1 cellular context compared by ENCODE assay signal in genomic region chr20:53899351-53900167, GRCh38.
TF ChIP-seq lines count a peak whose summit lies in the region.

No MANE protein-coding gene starts in this region.

TF ChIP-seq in HEK293, 187 proteins besides CTCF, POLR2A, EP300 and RAD21 (continued from another document and continues in another):
- TF ChIP-seq, protein P1, sequence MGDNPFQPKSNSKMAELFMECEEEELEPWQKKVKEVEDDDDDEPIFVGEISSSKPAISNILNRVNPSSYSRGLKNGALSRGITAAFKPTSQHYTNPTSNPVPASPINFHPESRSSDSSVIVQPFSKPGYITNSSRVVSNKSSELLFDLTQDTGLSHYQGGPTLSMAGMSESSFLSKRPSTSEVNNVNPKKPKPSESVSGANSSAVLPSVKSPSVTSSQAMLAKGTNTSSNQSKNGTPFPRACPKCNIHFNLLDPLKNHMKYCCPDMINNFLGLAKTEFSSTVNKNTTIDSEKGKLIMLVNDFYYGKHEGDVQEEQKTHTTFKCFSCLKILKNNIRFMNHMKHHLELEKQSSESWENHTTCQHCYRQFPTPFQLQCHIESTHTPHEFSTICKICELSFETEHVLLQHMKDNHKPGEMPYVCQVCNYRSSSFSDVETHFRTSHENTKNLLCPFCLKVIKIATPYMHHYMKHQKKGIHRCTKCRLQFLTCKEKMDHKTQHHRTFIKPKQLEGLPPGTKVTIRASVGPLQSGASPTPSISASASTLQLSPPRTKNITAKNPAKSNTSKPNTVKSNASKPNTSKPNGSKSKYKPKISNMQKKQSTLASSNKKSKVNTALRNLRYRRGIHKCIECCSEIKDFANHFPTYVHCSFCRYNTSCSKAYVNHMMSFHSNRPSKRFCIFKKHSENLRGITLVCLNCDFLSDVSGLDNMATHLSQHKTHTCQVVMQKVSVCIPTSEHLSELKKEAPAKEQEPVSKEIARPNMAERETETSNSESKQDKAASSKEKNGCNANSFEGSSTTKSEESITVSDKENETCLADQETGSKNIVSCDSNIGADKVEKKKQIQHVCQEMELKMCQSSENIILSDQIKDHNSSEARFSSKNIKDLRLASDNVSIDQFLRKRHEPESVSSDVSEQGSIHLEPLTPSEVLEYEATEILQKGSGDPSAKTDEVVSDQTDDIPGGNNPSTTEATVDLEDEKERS (tag by site-specific recombination; IDR thresholded peaks at IDR 0.05): no peak
- TF ChIP-seq YY2 (tag by site-specific recombination; IDR thresholded peaks at IDR 0.05): no peak
- no peak for TF ChIP-seq ZNF433 (tag by site-specific recombination; IDR thresholded peaks at IDR 0.05; ENCODE audit: low read depth)
- TF ChIP-seq ZNF580 (tag by site-specific recombination; IDR thresholded peaks at IDR 0.05): no peak; the same call in 1 of the 2 replicates
- TF ChIP-seq ZNF544 (tag by site-specific recombination; IDR thresholded peaks at IDR 0.05): no peak
- no peak for TF ChIP-seq ZNF19 (tag by site-specific recombination; IDR thresholded peaks at IDR 0.05; ENCODE audit: low read depth)
- no peak for TF ChIP-seq ZNF211 (tag by site-specific recombination; IDR thresholded peaks at IDR 0.05; ENCODE audit: low read depth)
- peak; percentile 93 for TF ChIP-seq ZBTB1 (tag by site-specific recombination; IDR thresholded peaks at IDR 0.05)
- no peak for TF ChIP-seq ZNF169 (tag by site-specific recombination; IDR thresholded peaks at IDR 0.05)
- peak; percentile 84 for TF ChIP-seq ZNF488 (tag by site-specific recombination; IDR thresholded peaks at IDR 0.05)
- no peak for TF ChIP-seq ZNF707 (tag by site-specific recombination; IDR thresholded peaks at IDR 0.05)
- TF ChIP-seq ZNF10 (tag by site-specific recombination; IDR thresholded peaks at IDR 0.05): peak; percentile 64
- TF ChIP-seq, protein P2, sequence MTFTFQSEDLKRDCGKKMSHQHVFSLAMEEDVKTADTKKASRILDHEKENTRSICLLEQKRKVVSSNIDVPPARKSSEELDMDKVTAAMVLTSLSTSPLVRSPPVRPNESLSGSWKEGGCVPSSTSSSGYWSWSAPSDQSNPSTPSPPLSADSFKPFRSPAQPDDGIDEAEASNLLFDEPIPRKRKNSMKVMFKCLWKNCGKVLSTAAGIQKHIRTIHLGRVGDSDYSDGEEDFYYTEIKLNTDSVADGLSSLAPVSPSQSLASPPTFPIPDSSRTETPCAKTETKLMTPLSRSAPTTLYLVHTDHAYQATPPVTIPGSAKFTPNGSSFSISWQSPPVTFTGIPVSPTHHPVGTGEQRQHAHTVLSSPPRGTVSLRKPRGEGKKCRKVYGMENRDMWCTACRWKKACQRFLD (tag by site-specific recombination; IDR thresholded peaks at IDR 0.05): no peak
- no peak for TF ChIP-seq ZNF423 (tag by site-specific recombination; IDR thresholded peaks at IDR 0.05)
- peak; percentile 94 for TF ChIP-seq WT1 (tag by site-specific recombination; IDR thresholded peaks at IDR 0.05)
- peak; percentile 89 for TF ChIP-seq MEIS1 (CRISPR knock-in tag; IDR thresholded peaks at IDR 0.05; ENCODE audit: borderline replicate concordance)
- TF ChIP-seq ZNF529 (tag by site-specific recombination; IDR thresholded peaks at IDR 0.05; ENCODE audit: insufficient replicate concordance): peak; percentile 7
- no peak for TF ChIP-seq ZNF132 (tag by site-specific recombination; IDR thresholded peaks at IDR 0.05; ENCODE audit: borderline replicate concordance)
- TF ChIP-seq ZBTB17 (tag by site-specific recombination; IDR thresholded peaks at IDR 0.05): peak; percentile 95
- peak; percentile 46; the same call in 1 of the 2 replicates for TF ChIP-seq ZNF623 (tag by site-specific recombination; IDR thresholded peaks at IDR 0.05)
- no peak for TF ChIP-seq ZNF426 (tag by site-specific recombination; IDR thresholded peaks at IDR 0.05)
- no peak for TF ChIP-seq ZNF157 (tag by site-specific recombination; IDR thresholded peaks at IDR 0.05)
- TF ChIP-seq ZNF561 (tag by site-specific recombination; IDR thresholded peaks at IDR 0.05; ENCODE audit: borderline replicate concordance): peak; percentile 99
- TF ChIP-seq IKZF3 (tag by site-specific recombination; IDR thresholded peaks at IDR 0.05): peak; percentile 60; the same call in 1 of the 2 replicates
- TF ChIP-seq SCRT1 (tag by site-specific recombination; IDR thresholded peaks at IDR 0.05; ENCODE audit: borderline replicate concordance): no peak
- peak; percentile 69; the same call in 1 of the 2 replicates for TF ChIP-seq ZNF2 (tag by site-specific recombination; IDR thresholded peaks at IDR 0.05)
- TF ChIP-seq FEZF1 (tag by site-specific recombination; IDR thresholded peaks at IDR 0.05): peak; percentile 97
- TF ChIP-seq ZNF549 (tag by site-specific recombination; IDR thresholded peaks at IDR 0.05): no peak
- no peak for TF ChIP-seq ZNF664 (tag by site-specific recombination; IDR thresholded peaks at IDR 0.05)
- TF ChIP-seq ZNF138 (tag by site-specific recombination; IDR thresholded peaks at IDR 0.05; ENCODE audit: borderline replicate concordance): no peak
- TF ChIP-seq, protein P3, sequence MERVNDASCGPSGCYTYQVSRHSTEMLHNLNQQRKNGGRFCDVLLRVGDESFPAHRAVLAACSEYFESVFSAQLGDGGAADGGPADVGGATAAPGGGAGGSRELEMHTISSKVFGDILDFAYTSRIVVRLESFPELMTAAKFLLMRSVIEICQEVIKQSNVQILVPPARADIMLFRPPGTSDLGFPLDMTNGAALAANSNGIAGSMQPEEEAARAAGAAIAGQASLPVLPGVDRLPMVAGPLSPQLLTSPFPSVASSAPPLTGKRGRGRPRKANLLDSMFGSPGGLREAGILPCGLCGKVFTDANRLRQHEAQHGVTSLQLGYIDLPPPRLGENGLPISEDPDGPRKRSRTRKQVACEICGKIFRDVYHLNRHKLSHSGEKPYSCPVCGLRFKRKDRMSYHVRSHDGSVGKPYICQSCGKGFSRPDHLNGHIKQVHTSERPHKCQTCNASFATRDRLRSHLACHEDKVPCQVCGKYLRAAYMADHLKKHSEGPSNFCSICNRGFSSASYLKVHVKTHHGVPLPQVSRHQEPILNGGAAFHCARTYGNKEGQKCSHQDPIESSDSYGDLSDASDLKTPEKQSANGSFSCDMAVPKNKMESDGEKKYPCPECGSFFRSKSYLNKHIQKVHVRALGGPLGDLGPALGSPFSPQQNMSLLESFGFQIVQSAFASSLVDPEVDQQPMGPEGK (tag by site-specific recombination; IDR thresholded peaks at IDR 0.05): peak; percentile 96
- TF ChIP-seq ZNF791 (tag by site-specific recombination; IDR thresholded peaks at IDR 0.05): no peak
- peak; percentile 98 for TF ChIP-seq ZNF394 (tag by site-specific recombination; IDR thresholded peaks at IDR 0.05; ENCODE audit: borderline replicate concordance)
- peak; percentile 94 for TF ChIP-seq ZNF600 (tag by site-specific recombination; IDR thresholded peaks at IDR 0.05)
- no peak for TF ChIP-seq ZNF514 (tag by site-specific recombination; IDR thresholded peaks at IDR 0.05)
- TF ChIP-seq, protein P4, sequence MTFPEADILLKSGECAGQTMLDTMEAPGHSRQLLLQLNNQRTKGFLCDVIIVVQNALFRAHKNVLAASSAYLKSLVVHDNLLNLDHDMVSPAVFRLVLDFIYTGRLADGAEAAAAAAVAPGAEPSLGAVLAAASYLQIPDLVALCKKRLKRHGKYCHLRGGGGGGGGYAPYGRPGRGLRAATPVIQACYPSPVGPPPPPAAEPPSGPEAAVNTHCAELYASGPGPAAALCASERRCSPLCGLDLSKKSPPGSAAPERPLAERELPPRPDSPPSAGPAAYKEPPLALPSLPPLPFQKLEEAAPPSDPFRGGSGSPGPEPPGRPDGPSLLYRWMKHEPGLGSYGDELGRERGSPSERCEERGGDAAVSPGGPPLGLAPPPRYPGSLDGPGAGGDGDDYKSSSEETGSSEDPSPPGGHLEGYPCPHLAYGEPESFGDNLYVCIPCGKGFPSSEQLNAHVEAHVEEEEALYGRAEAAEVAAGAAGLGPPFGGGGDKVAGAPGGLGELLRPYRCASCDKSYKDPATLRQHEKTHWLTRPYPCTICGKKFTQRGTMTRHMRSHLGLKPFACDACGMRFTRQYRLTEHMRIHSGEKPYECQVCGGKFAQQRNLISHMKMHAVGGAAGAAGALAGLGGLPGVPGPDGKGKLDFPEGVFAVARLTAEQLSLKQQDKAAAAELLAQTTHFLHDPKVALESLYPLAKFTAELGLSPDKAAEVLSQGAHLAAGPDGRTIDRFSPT (tag by site-specific recombination; IDR thresholded peaks at IDR 0.05): peak; percentile 51; the same call in 1 of the 2 replicates
- peak; percentile 51; the same call in 1 of the 2 replicates for TF ChIP-seq SP3 (tag by site-specific recombination; IDR thresholded peaks at IDR 0.05)
- no peak for TF ChIP-seq ZNF677 (tag by site-specific recombination; IDR thresholded peaks at IDR 0.05)
- no peak for TF ChIP-seq ZNF624 (tag by site-specific recombination; IDR thresholded peaks at IDR 0.05)
- TF ChIP-seq ZNF366 (tag by site-specific recombination; conservative IDR thresholded peaks at IDR 0.05): peak; percentile 89
- TF ChIP-seq KLF16 (tag by site-specific recombination; IDR thresholded peaks at IDR 0.05): peak; percentile 94
- TF ChIP-seq ZFHX2 (tag by site-specific recombination; conservative IDR thresholded peaks at IDR 0.05): peak; percentile 52; the same call in 1 of the 2 replicates
- no peak for TF ChIP-seq ZNF214 (tag by site-specific recombination; IDR thresholded peaks at IDR 0.05; ENCODE audit: borderline replicate concordance)
- TF ChIP-seq MYNN (tag by site-specific recombination; IDR thresholded peaks at IDR 0.05; ENCODE audit: borderline replicate concordance): no peak; the same call in 1 of the 2 replicates
- no peak for TF ChIP-seq ZBTB49 (tag by site-specific recombination; IDR thresholded peaks at IDR 0.05; ENCODE audit: low read depth)
- TF ChIP-seq ZNF670 (tag by site-specific recombination; IDR thresholded peaks at IDR 0.05; ENCODE audit: low read depth): no peak
- no peak for TF ChIP-seq ZNF221 (tag by site-specific recombination; IDR thresholded peaks at IDR 0.05; ENCODE audit: borderline replicate concordance)
- TF ChIP-seq, protein P5, sequence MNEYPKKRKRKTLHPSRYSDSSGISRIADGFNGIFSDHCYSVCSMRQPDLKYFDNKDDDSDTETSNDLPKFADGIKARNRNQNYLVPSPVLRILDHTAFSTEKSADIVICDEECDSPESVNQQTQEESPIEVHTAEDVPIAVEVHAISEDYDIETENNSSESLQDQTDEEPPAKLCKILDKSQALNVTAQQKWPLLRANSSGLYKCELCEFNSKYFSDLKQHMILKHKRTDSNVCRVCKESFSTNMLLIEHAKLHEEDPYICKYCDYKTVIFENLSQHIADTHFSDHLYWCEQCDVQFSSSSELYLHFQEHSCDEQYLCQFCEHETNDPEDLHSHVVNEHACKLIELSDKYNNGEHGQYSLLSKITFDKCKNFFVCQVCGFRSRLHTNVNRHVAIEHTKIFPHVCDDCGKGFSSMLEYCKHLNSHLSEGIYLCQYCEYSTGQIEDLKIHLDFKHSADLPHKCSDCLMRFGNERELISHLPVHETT (tag by site-specific recombination; IDR thresholded peaks at IDR 0.05): peak; percentile 98
- peak; percentile 62; the same call in 1 of the 2 replicates for TF ChIP-seq HOXD13 (CRISPR knock-in tag; IDR thresholded peaks at IDR 0.05; ENCODE audit: borderline replicate concordance)
- TF ChIP-seq ZNF555 (tag by site-specific recombination; conservative IDR thresholded peaks at IDR 0.05): no peak
- TF ChIP-seq SALL2 (tag by site-specific recombination; IDR thresholded peaks at IDR 0.05; ENCODE audit: borderline replicate concordance): no peak
- no peak for TF ChIP-seq ZFP3 (tag by site-specific recombination; IDR thresholded peaks at IDR 0.05; ENCODE audit: low read depth)
- TF ChIP-seq HOXC10 (CRISPR knock-in tag; IDR thresholded peaks at IDR 0.05): no peak
- TF ChIP-seq, protein P6, sequence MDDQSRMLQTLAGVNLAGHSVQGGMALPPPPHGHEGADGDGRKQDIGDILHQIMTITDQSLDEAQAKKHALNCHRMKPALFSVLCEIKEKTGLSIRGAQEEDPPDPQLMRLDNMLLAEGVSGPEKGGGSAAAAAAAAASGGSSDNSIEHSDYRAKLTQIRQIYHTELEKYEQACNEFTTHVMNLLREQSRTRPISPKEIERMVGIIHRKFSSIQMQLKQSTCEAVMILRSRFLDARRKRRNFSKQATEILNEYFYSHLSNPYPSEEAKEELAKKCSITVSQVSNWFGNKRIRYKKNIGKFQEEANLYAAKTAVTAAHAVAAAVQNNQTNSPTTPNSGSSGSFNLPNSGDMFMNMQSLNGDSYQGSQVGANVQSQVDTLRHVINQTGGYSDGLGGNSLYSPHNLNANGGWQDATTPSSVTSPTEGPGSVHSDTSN (CRISPR knock-in tag; IDR thresholded peaks at IDR 0.05): no peak
- no peak for TF ChIP-seq ZNF416 (tag by site-specific recombination; IDR thresholded peaks at IDR 0.05)
- no peak for TF ChIP-seq ZNF776 (tag by site-specific recombination; IDR thresholded peaks at IDR 0.05; ENCODE audit: borderline replicate concordance)
- TF ChIP-seq ZNF266 (tag by site-specific recombination; IDR thresholded peaks at IDR 0.05; ENCODE audit: low read depth): no peak
- no peak for TF ChIP-seq ZNF658 (tag by site-specific recombination; IDR thresholded peaks at IDR 0.05)
- TF ChIP-seq ZNF155 (tag by site-specific recombination; IDR thresholded peaks at IDR 0.05): no peak
